ENCODE assay signal across 1 cellular context in the genomic region with DNA sequence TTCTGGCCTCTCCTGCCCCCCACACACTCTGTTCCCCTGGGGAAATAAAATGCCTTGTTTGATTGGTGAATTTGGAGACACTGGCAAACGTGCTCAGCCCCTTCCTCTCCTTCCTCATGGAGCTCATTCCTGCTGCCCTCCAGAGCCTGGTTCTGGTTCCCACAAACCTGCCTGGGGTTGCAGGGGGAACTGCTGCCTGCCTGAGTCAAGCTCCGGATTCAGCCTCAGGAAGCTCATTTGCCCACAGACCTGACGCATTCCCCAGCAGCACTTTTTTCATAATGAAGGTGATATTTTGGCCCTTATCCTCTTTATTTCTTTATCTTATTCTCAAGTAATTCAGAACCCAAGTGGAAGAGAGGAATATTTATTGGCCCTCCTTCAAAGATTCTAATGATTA.
TF ChIP-seq lines count a peak whose summit lies in the region.

No MANE protein-coding gene starts in this region.

TF ChIP-seq in IMR-90, 13 proteins besides CTCF, POLR2A, EP300 and RAD21 (continued from another document):
- TF ChIP-seq, protein P1, sequence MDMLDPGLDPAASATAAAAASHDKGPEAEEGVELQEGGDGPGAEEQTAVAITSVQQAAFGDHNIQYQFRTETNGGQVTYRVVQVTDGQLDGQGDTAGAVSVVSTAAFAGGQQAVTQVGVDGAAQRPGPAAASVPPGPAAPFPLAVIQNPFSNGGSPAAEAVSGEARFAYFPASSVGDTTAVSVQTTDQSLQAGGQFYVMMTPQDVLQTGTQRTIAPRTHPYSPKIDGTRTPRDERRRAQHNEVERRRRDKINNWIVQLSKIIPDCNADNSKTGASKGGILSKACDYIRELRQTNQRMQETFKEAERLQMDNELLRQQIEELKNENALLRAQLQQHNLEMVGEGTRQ (IDR thresholded peaks at IDR 0.05; ENCODE audit: low read depth, low read length) = no peak
- TF ChIP-seq CEBPB (IDR thresholded peaks at IDR 0.05; ENCODE audit: low read depth, low read length) (no peak), MAZ (IDR thresholded peaks at IDR 0.05; ENCODE audit: borderline replicate concordance, low read depth, low read length) (no peak)
